Comparison of ENCODE assay signal across 15 cellular contexts in the genomic region with DNA sequence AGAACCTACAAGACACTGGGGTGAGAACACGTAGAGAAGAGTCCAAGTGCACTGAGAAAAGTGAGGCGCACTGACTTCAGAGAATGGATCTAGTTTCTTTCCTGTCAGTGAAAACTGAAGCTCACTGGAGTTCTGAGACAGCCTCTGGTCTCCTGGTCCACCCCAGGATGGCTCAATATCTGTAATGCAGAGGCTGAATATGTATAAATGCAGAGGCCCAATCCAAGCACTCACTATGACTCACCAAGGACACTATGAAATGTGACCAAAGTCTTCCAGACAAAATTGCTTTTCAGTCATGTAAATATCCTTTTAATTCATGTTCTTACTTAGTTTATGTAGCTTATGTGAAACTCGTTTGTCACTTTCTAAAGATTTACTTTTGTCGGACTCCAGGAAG. TPM values are rescaled to one million over a fixed set of nuclear protein-coding genes. Genes with fewer than 3 reads are reported as not detected.
A peak's percentile ranks its signal among the peaks of the same experiment; 100 is the strongest.
DNase-seq lines count a peak whose midpoint lies in the region; ATAC-seq and TF ChIP-seq lines count a peak whose summit lies in the region.
"Had no signal": no experiment of that assay in that cellular context is flagged by ENCODE, and none has a peak within 500 bp of the region (broad histone marks: within the 10 kb centered on the region; RNA-seq: fewer than 3 reads in every experiment).

No MANE protein-coding gene starts in this region.

- H3K27ac ChIP-seq in left ventricle myocardium inferior (replicated peaks), result peak overlapping the region; percentile 71
- no peak overlapping the region for H3K27ac ChIP-seq in thyroid gland
- H3K27ac ChIP-seq: BLaER1 treated with 17β-estradiol and CSF1 and Interleukin-3, amounts not matched to agents 10 nM and 100 nM had no signal

- H3K4me3 ChIP-seq in left ventricle myocardium inferior (no peak overlapping the region), epithelial cell of esophagus (ENCODE audit: low read length) (no peak overlapping the region), thyroid gland (replicated peaks in 1 of 3) (no peak overlapping the region)
- H3K4me3 ChIP-seq: BLaER1 treated with 17β-estradiol and CSF1 and Interleukin-3, amounts not matched to agents 10 nM and 100 nM; HAP-1 had no signal

- H3K36me3 ChIP-seq in left ventricle myocardium inferior (no peaks in the 10 kb centered on the region), thyroid gland (no peaks in the 10 kb centered on the region)
- H3K36me3 ChIP-seq: BLaER1 treated with 17β-estradiol and CSF1 and Interleukin-3, amounts not matched to agents 10 nM and 100 nM; HAP-1 had no signal

- no peak overlapping the region for H3K4me3 Mint-ChIP-seq in nephron
- H3K4me3 Mint-ChIP-seq: CD8-positive, alpha-beta memory T cell had no signal

- H3K9me3 Mint-ChIP-seq in nephron, result no peaks in the 10 kb centered on the region
- H3K9me3 Mint-ChIP-seq: CD8-positive, alpha-beta memory T cell had no signal

- intact Hi-C loops in left ventricle myocardium inferior (cut with micrococcal nuclease) (no loop called here), left ventricle myocardium superior (cut with micrococcal nuclease) (no loop called here), thyroid gland (cut with DNase I) (no loop called here)

- 97% methylated on average over 4 of the region's 4 CpGs for WGBS in thyroid gland, 2 donors

- H3K4me1 ChIP-seq in left ventricle myocardium inferior (peaks cover 98% of the 10 kb centered on the region), thyroid gland (peaks cover 9 to 35% of the 10 kb centered on the region in 2 donors)

- ATAC-seq in left ventricle myocardium superior, result no peak

- H3K27me3 ChIP-seq in left ventricle myocardium inferior (ENCODE audit: low read depth) (no peaks in the 10 kb centered on the region), thyroid gland (no peaks in the 10 kb centered on the region)
- H3K27me3 ChIP-seq: BLaER1 treated with 17β-estradiol and CSF1 and Interleukin-3, amounts not matched to agents 10 nM and 100 nM had no signal

- no peak for DNase-seq in left ventricle myocardium inferior
- DNase-seq in left ventricle myocardium superior, result no peak
- DNase-seq in epithelial cell of esophagus (ENCODE audit: low read depth), result peak; percentile 35
- DNase-seq in stimulated activated CD8-positive, alpha-beta memory T cell treated with anti-CD3 and anti-CD28 coated beads, Interleukin-4, amount 100 ng/mL, for 48 hours, result no peak
- DNase-seq in thyroid gland, result no peak
- no peak for DNase-seq in cortex of kidney (lab: John Stamatoyannopoulos, UW)
- DNase-seq: 8988T; CD8-positive, alpha-beta memory T cell; KG1; NCI-H1417; NCI-H1694 treated with DMSO at 0.1 percent for 48 hours; NCI-H748 treated with DMSO at 0.1 percent for 48 hours had no signal

- TF ChIP-seq POLR2A in thyroid gland (IDR thresholded peaks at IDR 0.05), result no peak

- H3K27me3 Mint-ChIP-seq in nephron (ENCODE audit: low read depth), result peaks cover 5% of the 10 kb centered on the region

- no peak for TF ChIP-seq CTCF in left ventricle myocardium inferior (IDR thresholded peaks at IDR 0.05; ENCODE audit: borderline replicate concordance)
- TF ChIP-seq CTCF in epithelial cell of esophagus (IDR thresholded peaks at IDR 0.05; ENCODE audit: insufficient read depth, low read depth, low read length, missing control alignments), result no peak
- no peak for TF ChIP-seq CTCF in nephron (IDR thresholded peaks at IDR 0.05; ENCODE audit: unreplicated experiment in 3 of 3)
- TF ChIP-seq CTCF in thyroid gland (IDR thresholded peaks at IDR 0.05), result no peak

- peaks cover 73% of the 10 kb centered on the region for H3K4me1 Mint-ChIP-seq in nephron
- H3K4me1 Mint-ChIP-seq: CD8-positive, alpha-beta memory T cell had no signal

- peaks cover 19% of the 10 kb centered on the region for H3K36me3 Mint-ChIP-seq in nephron (ENCODE audit: low read depth)
- H3K36me3 Mint-ChIP-seq: CD8-positive, alpha-beta memory T cell had no signal

- peak overlapping the region in 2 of 3 experiments; percentile 23 to 31 for H3K27ac Mint-ChIP-seq in nephron
- H3K27ac Mint-ChIP-seq: CD8-positive, alpha-beta memory T cell had no signal

- H3K9me3 ChIP-seq in left ventricle myocardium inferior (replicated peaks), result no peaks in the 10 kb centered on the region
- H3K9me3 ChIP-seq in thyroid gland, result no peaks in the 10 kb centered on the region
- H3K9me3 ChIP-seq: BLaER1 treated with 17β-estradiol and CSF1 and Interleukin-3, amounts not matched to agents 10 nM and 100 nM; HAP-1 had no signal

RNA-seq across cellular contexts. Expression of a gene that starts 53.8 kb away (rescaled TPM):
- 110 TPM for total RNA-seq in left ventricle myocardium inferior
- total RNA-seq in left ventricle myocardium superior, result 110 TPM
- total RNA-seq in thyroid gland, result 100 to 1,000 TPM in 3 of 4 donors, 10 to 100 TPM in 1; 57.9 to 144 (median 125) TPM
- total RNA-seq: CD8-positive, alpha-beta memory T cell had no signal
